Comparison of ENCODE assay signal across 8 cellular contexts in genomic region chr7:45111298-45112223, GRCh38. TPM values are rescaled to one million over a fixed set of nuclear protein-coding genes. Genes with fewer than 3 reads are reported as not detected.
A peak's percentile ranks its signal among the peaks of the same experiment; 100 is the strongest.
DNase-seq lines count a peak whose midpoint lies in the region; ATAC-seq and TF ChIP-seq lines count a peak whose summit lies in the region.

Gene TBRG4, minus strand, starts transcription at chr7:45111697. Its CDS starts 2,460 bp downstream, at chr7:45109237.

- H3K4me1 ChIP-seq in heart right ventricle (peaks cover 11 to 55% (median 43%) of the 10 kb centered on the region in 9 donors), upper lobe of left lung (peaks cover 21 to 54% (median 37%) of the 10 kb centered on the region in 4 donors)

- 0% methylated on average over 64 of the region's 64 CpGs for WGBS in heart right ventricle, 2 donors
- 0 to 1% methylated on average over 46 to 59 of the region's 64 CpGs for WGBS in upper lobe of left lung, 2 donors

- H3K36me3 ChIP-seq in heart right ventricle (peaks cover 0 to 32% (median 22%) of the 10 kb centered on the region in 9 donors), upper lobe of left lung (peaks cover 12 to 27% (median 26%) of the 10 kb centered on the region in 4 donors)

- intact Hi-C loops in heart right ventricle (cut with DNase I), result loop anchor here in 7 of 10 donors (5.0 to 10.0 kb wide), 5 partner anchors 109 to 227 kb away; partner anchors contain the start of genes CCM2 (in 2 of the 7) and PURB (in 1 of the 7)
- intact Hi-C loops in posterior cingulate gyrus (cut with DNase I), result loop anchor here (5.0 kb wide), 2 partner anchors 109 to 224 kb away; partner anchors contain the start of genes CCM2 and PURB

- TF ChIP-seq POLR2A in upper lobe of left lung (IDR thresholded peaks at IDR 0.05), result peak; percentile 58 to 97 (median 81)

- H3K27me3 ChIP-seq in heart right ventricle (no peaks in the 10 kb centered on the region), upper lobe of left lung (no peaks in the 10 kb centered on the region)

- H3K27ac ChIP-seq in heart right ventricle (peak within 1 kb of the TSS; percentile 80 to 99 (median 94)), upper lobe of left lung (peak within 1 kb of the TSS; percentile 90 to 96 (median 94))

- TF ChIP-seq CTCF in GM13976 (IDR thresholded peaks at IDR 0.05; ENCODE audit: borderline replicate concordance, control extremely low read depth, extremely low read depth, insufficient read depth, missing control alignments), result peak; percentile 8
- peak in 7 of 9 donors; percentile 9 to 65 (median 50) for TF ChIP-seq CTCF in heart right ventricle (IDR thresholded peaks at IDR 0.05)
- peak in 2 of 6 experiments; percentile 17 to 37 for TF ChIP-seq CTCF in upper lobe of left lung (IDR thresholded peaks at IDR 0.05)

- TF ChIP-seq EP300 in upper lobe of left lung (IDR thresholded peaks at IDR 0.05), result peak in 2 of 4 donors; percentile 57 to 74

- in situ Hi-C loops in GM13976 (cut with MboI; ENCODE audit: low sequenced_read_pairs, unreplicated experiment), result no loop called here

- H3K9me3 ChIP-seq in heart right ventricle (no peaks in the 10 kb centered on the region), upper lobe of left lung (no peaks in the 10 kb centered on the region)

- DNase-seq in GM13976 (ENCODE audit: low spot score) (peak; percentile 97), NCI-H146 (lab: John Stamatoyannopoulos, UW) (peak; percentile 95), T-helper 1 cell (peak; percentile 86 to 96 (median 89)), amniotic epithelial cell (ENCODE audit: low read depth) (peak; percentile 91), heart right ventricle (peak; percentile 95), posterior cingulate gyrus (peak; percentile 89 to 99 (median 92)), upper lobe of left lung (peak; percentile 94 to 99)

- H3K4me3 ChIP-seq in heart right ventricle, result peak within 1 kb of the TSS; percentile 57 to 89 (median 73)
- H3K4me3 ChIP-seq in upper lobe of left lung, result peak within 1 kb of the TSS; percentile 64 to 82 (median 69)

- ATAC-seq in HG02870 (IDR thresholded peaks at IDR 0.05; ENCODE audit: unreplicated experiment) (peak; percentile 90), heart right ventricle (peak; percentile 99 to 100 (median 99)), upper lobe of left lung (ENCODE audit: low FRiP score in 2 of 2) (peak; percentile 98 to 99)

RNA-seq across cellular contexts. Expression of gene TBRG4, which starts in this region (rescaled TPM):
- 10 to 100 TPM; 57.1 to 88.2 (median 66.7) TPM for total RNA-seq in heart right ventricle
- polyA plus RNA-seq in heart right ventricle, result 10 to 100 TPM; 74.3 to 93.9 TPM
- total RNA-seq in upper lobe of left lung, result 10 to 100 TPM; 24.2 to 92.2 (median 54.6) TPM

Comparison
In these comparisons a context has a peak if more than half of its experiments do, and no peak if none do; other contexts are left out.
1. Peak in every context shown above with its lines: DNase-seq, ATAC-seq, H3K4me3 ChIP-seq and H3K27ac ChIP-seq.